In the genomic region with DNA sequence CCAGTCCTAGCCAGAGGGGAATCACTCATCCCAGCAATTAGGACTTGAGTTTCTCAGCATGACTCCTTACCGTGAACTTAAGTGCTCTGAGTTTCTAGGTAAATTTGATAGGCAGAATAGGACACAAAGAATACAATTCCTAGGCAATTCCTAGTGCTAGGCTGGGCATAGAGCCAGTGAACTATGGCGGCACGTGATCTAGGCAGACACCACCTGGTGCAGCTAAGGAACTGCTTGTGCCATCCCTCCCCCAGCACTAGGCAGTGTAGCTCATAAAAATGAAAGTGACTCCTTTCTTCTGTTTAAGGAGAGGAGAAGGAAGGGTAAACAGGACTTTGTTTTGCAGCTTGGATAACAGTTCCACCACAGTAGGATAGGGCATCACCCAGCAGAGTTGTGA, we compare ENCODE assay signal across 14 cellular contexts.
"Had no signal": no experiment of that assay in that cellular context is flagged by ENCODE, and none has a peak within 500 bp of the region (broad histone marks: within the 10 kb centered on the region; RNA-seq: fewer than 3 reads in every experiment).

No MANE protein-coding gene starts in this region.

- H3K4me1 ChIP-seq: psoas muscle, right lobe of liver, transverse colon had no signal

- H3K4me1 Mint-ChIP-seq: stimulated activated naive B cell treated with anti-CD40 and anti-IgM and Interleukin-4, amounts not matched to agents 10 μg/mL and 1 μg/mL and 100 μg/mL, for 72 hours had no signal

- H3K36me3 Mint-ChIP-seq: activated naive CD4-positive, alpha-beta T cell treated with anti-CD3 and anti-CD28 coated beads, Interleukin-2, amount 50 U/mL, for 72 hours; stimulated activated naive B cell treated with anti-CD40 and anti-IgM and Interleukin-4, amounts not matched to agents 10 μg/mL and 1 μg/mL and 100 μg/mL, for 72 hours had no signal

- H3K36me3 ChIP-seq: right lobe of liver, transverse colon had no signal

- H3K4me3 ChIP-seq: psoas muscle, right lobe of liver, transverse colon had no signal

- ATAC-seq: activated CD4-positive, CD25-positive, alpha-beta regulatory T cell treated with anti-CD3 and anti-CD28 coated beads, Interleukin-2, amount 50 U/mL, for 24 hours; activated naive CD4-positive, alpha-beta T cell treated with anti-CD3 and anti-CD28 coated beads, Interleukin-2, amount 50 U/mL, for 72 hours; effector memory CD8-positive, alpha-beta T cell; left ventricle myocardium superior; psoas muscle; right lobe of liver had no signal

- DNase-seq: activated effector memory CD4-positive, alpha-beta T cell treated with Interleukin-2 at 50 U/mL for 16 hours; activated T-cell treated with anti-CD3 and anti-CD28 coated beads, Interleukin-2, amount 50 U/mL, for 24 hours; amygdala; cerebellar nuclear complex; effector memory CD8-positive, alpha-beta T cell; left ventricle myocardium superior; stimulated activated CD4-positive, alpha-beta T cell treated with anti-CD3 and anti-CD28 coated beads, Interleukin-1b, Interleukin-23, amount 100 ng/mL, for 48 hours; stimulated activated naive B cell treated with anti-CD40 and anti-IgM and Interleukin-4, amounts not matched to agents 10 μg/mL and 1 μg/mL and 100 μg/mL, for 72 hours; transverse colon had no signal

- H3K9me3 Mint-ChIP-seq: dendritic cell treated with granulocyte-macrophage colony-stimulating factor and Interleukin-4, amounts not matched to agents 40 ng/mL and 50 ng/mL, for 4 days had no signal

- H3K27ac Mint-ChIP-seq: activated naive CD4-positive, alpha-beta T cell treated with anti-CD3 and anti-CD28 coated beads, Interleukin-2, amount 50 U/mL, for 72 hours; activated T-cell treated with anti-CD3 and anti-CD28 coated beads, Interleukin-2, amount 50 U/mL, for 24 hours; dendritic cell treated with granulocyte-macrophage colony-stimulating factor and Interleukin-4, amounts not matched to agents 40 ng/mL and 50 ng/mL, for 4 days; effector memory CD8-positive, alpha-beta T cell; stimulated activated naive B cell treated with anti-CD40 and anti-IgM and Interleukin-4, amounts not matched to agents 10 μg/mL and 1 μg/mL and 100 μg/mL, for 72 hours had no signal

- H3K27me3 ChIP-seq: right lobe of liver, transverse colon had no signal

- H3K9me3 ChIP-seq: psoas muscle, right lobe of liver, transverse colon had no signal

- H3K27me3 Mint-ChIP-seq: activated T-cell treated with anti-CD3 and anti-CD28 coated beads, Interleukin-2, amount 50 U/mL, for 24 hours; dendritic cell treated with granulocyte-macrophage colony-stimulating factor and Interleukin-4, amounts not matched to agents 40 ng/mL and 50 ng/mL, for 4 days; effector memory CD8-positive, alpha-beta T cell; stimulated activated naive B cell treated with anti-CD40 and anti-IgM and Interleukin-4, amounts not matched to agents 10 μg/mL and 1 μg/mL and 100 μg/mL, for 72 hours had no signal

- H3K27ac ChIP-seq: psoas muscle, right lobe of liver, transverse colon had no signal

- H3K4me3 Mint-ChIP-seq: activated T-cell treated with anti-CD3 and anti-CD28 coated beads, Interleukin-2, amount 50 U/mL, for 24 hours; dendritic cell treated with granulocyte-macrophage colony-stimulating factor and Interleukin-4, amounts not matched to agents 40 ng/mL and 50 ng/mL, for 4 days; effector memory CD8-positive, alpha-beta T cell; stimulated activated naive B cell treated with anti-CD40 and anti-IgM and Interleukin-4, amounts not matched to agents 10 μg/mL and 1 μg/mL and 100 μg/mL, for 72 hours had no signal
